17 cellular contexts compared by ENCODE assay signal in genomic region chr13:79593611-79594275, GRCh38.
DNase-seq lines count a peak whose midpoint lies in the region; ATAC-seq, FAIRE-seq and TF ChIP-seq lines count a peak whose summit lies in the region.
"Had no signal": no experiment of that assay in that cellular context is flagged by ENCODE, and none has a peak within 500 bp of the region (broad histone marks: within the 10 kb centered on the region; RNA-seq: fewer than 3 reads in every experiment).

No MANE protein-coding gene starts in this region.

- peak overlapping the region; percentile 23 for H3K27ac Mint-ChIP-seq in astrocyte (ENCODE audit: unreplicated experiment)
- H3K27ac Mint-ChIP-seq: GM23338 had no signal

- no peak overlapping the region for H3K9ac ChIP-seq in astrocyte (ENCODE audit: low read length)
- no peak overlapping the region for H3K9ac ChIP-seq in keratinocyte (ENCODE audit: control insufficient read depth, extremely low read depth, insufficient read depth, low read length)

- no peak for ATAC-seq in sciatic nerve
- ATAC-seq: body of pancreas, GM23338 had no signal

- H3K4me2 ChIP-seq in astrocyte (ENCODE audit: low read length) (peak overlapping the region; percentile 25), keratinocyte (ENCODE audit: control insufficient read depth, extremely low read depth, insufficient read depth, low read depth, low read length) (no peak overlapping the region)
- H3K4me2 ChIP-seq: GM23338 had no signal

- H2AFZ ChIP-seq in astrocyte (ENCODE audit: low read depth, low read length) (no peak overlapping the region), keratinocyte (ENCODE audit: control insufficient read depth, low read length) (no peak overlapping the region)
- H2AFZ ChIP-seq: GM23338 had no signal

- peaks cover 3% of the 10 kb centered on the region for H3K4me1 ChIP-seq in astrocyte (ENCODE audit: insufficient read depth, low read length)
- peaks cover 41% of the 10 kb centered on the region for H3K4me1 ChIP-seq in keratinocyte (ENCODE audit: control insufficient read depth, extremely low read depth, insufficient read depth, low read length)
- H3K4me1 ChIP-seq: body of pancreas had no signal

- no peaks in the 10 kb centered on the region for H3K36me3 ChIP-seq in astrocyte (ENCODE audit: insufficient read depth, low read length)
- H3K36me3 ChIP-seq in keratinocyte (ENCODE audit: control insufficient read depth in 2 of 2, extremely low read depth in 1 of 2, insufficient read depth in 2 of 2, low read length in 2 of 2) = peaks cover 0 to 4% of the 10 kb centered on the region in 2 experiments

- no peaks in the 10 kb centered on the region for H3K36me3 Mint-ChIP-seq in astrocyte (ENCODE audit: low read depth, unreplicated experiment)

- H3K27me3 Mint-ChIP-seq in astrocyte (ENCODE audit: low read depth, unreplicated experiment) = no peaks in the 10 kb centered on the region

- no peak overlapping the region for H3K27ac ChIP-seq in astrocyte (ENCODE audit: low read depth, low read length)
- H3K27ac ChIP-seq in keratinocyte (ENCODE audit: control insufficient read depth, insufficient read depth, low read length) = peak overlapping the region; percentile 70
- H3K27ac ChIP-seq: body of pancreas had no signal

- peak; percentile 37 for DNase-seq in AG20443 (ENCODE audit: low spot score)
- peak; percentile 35 for DNase-seq in HS-5 (ENCODE audit: low read depth)
- peak; percentile 82 for DNase-seq in astrocyte (ENCODE audit: low read depth)
- DNase-seq in keratinocyte (ENCODE audit: low read depth, low spot score) = peak; percentile 73
- DNase-seq in NCI-H748 treated with DMSO at 0.1 percent for 48 hours (lab: John Stamatoyannopoulos, UW) = no peak
- no peak for DNase-seq in sciatic nerve (ENCODE audit: low spot score)
- DNase-seq in NCI-H2196 treated with DMSO at 0.1 percent for 48 hours (lab: John Stamatoyannopoulos, UW; ENCODE audit: unreplicated experiment) = no peak
- no peak for DNase-seq in NCI-H2227 (lab: John Stamatoyannopoulos, UW; ENCODE audit: unreplicated experiment)
- DNase-seq: AML-193; body of pancreas; foreskin melanocyte; mesenchymal stem cell; NCI-H1048; NCI-H2227 treated with DMSO at 0.1 percent for 48 hours; stimulated activated CD4-positive, alpha-beta T cell treated with anti-CD3 and anti-CD28 coated beads, Interleukin-4, amount 100 ng/mL, for 4 hours; trophoblast cell had no signal

- H3K4me1 Mint-ChIP-seq in astrocyte (ENCODE audit: low read depth, unreplicated experiment) = peaks cover 9% of the 10 kb centered on the region
- H3K4me1 Mint-ChIP-seq: GM23338 had no signal

- no peaks in the 10 kb centered on the region for H3K9me3 Mint-ChIP-seq in astrocyte (ENCODE audit: unreplicated experiment)
- H3K9me3 Mint-ChIP-seq: GM23338 had no signal

- H3K4me3 ChIP-seq in astrocyte (ENCODE audit: insufficient read depth, low read depth, low read length) (no peak overlapping the region), keratinocyte (ENCODE audit: control insufficient read depth in 2 of 3, extremely low read depth in 1 of 3, insufficient read depth in 2 of 3, low read depth in 1 of 3, low read length in 3 of 3) (no peak overlapping the region)
- H3K4me3 ChIP-seq: body of pancreas, GM23338 had no signal

- no peaks in the 10 kb centered on the region for H3K79me2 ChIP-seq in astrocyte (ENCODE audit: insufficient read depth, low read length)
- H3K79me2 ChIP-seq in keratinocyte (ENCODE audit: control insufficient read depth, insufficient read depth, low read length) = no peaks in the 10 kb centered on the region

- dilution Hi-C loops in keratinocyte (cut with MboI; ENCODE audit: extremely low pct_ligation_motif_present, low sequenced_read_pairs) = no loop called here

- H3K9me3 ChIP-seq in astrocyte (ENCODE audit: insufficient read depth, low read depth, low read length) (no peaks in the 10 kb centered on the region), keratinocyte (ENCODE audit: control insufficient read depth, low read depth, low read length) (no peaks in the 10 kb centered on the region)
- H3K9me3 ChIP-seq: body of pancreas had no signal

- no peaks in the 10 kb centered on the region for H3K9me1 ChIP-seq in keratinocyte (ENCODE audit: control insufficient read depth, extremely low read depth, insufficient read depth, low read length)

- FAIRE-seq in astrocyte (lab: Jason Lieb, UNC) = no peak
- peak; percentile 98 for FAIRE-seq in keratinocyte (lab: Jason Lieb, UNC)

- H3K27me3 ChIP-seq in astrocyte (ENCODE audit: insufficient read depth, low read length) = no peaks in the 10 kb centered on the region
- H3K27me3 ChIP-seq in keratinocyte (ENCODE audit: control insufficient read depth, extremely low read depth, insufficient read depth, low read length) = no peaks in the 10 kb centered on the region
- H3K27me3 ChIP-seq: body of pancreas had no signal

- intact Hi-C loops in sciatic nerve (cut with DNase I) = no loop called here

- no peak for TF ChIP-seq CTCF in astrocyte (IDR thresholded peaks at IDR 0.05; ENCODE audit: insufficient read depth, low read depth, low read length)
- TF ChIP-seq CTCF in keratinocyte (optimal IDR thresholded peaks at IDR 0.05 in 1 of 3, IDR thresholded peaks at IDR 0.05 in 1 of 3, conservative IDR thresholded peaks at IDR 0.05 in 1 of 3; ENCODE audit: extremely low read depth in 1 of 3, insufficient read depth in 2 of 3, low read length in 3 of 3) = no peak

- H4K20me1 ChIP-seq in astrocyte (ENCODE audit: insufficient read depth, low read length) = no peaks in the 10 kb centered on the region
- no peaks in the 10 kb centered on the region for H4K20me1 ChIP-seq in keratinocyte (ENCODE audit: control insufficient read depth, extremely low read depth, insufficient read depth, low read length)

- H3K4me3 Mint-ChIP-seq in astrocyte (ENCODE audit: unreplicated experiment) = no peak overlapping the region
- H3K4me3 Mint-ChIP-seq: GM23338 had no signal

Comparison
In these comparisons a context has a peak if more than half of its experiments do, and no peak if none do; other contexts are left out.
1. DNase-seq: peak in AG20443 (single experiment), HS-5 (single experiment), astrocyte (single experiment) and keratinocyte (single experiment); none in NCI-H748 treated with DMSO at 0.1 percent for 48 hours (single experiment), sciatic nerve (single experiment), NCI-H2196 treated with DMSO at 0.1 percent for 48 hours (single experiment) and NCI-H2227 (single experiment).